Comparison of ENCODE assay signal across 8 cellular contexts in genomic region chr15:78571382-78571781, GRCh38. TPM values are rescaled to one million over a fixed set of nuclear protein-coding genes. Genes with fewer than 3 reads are reported as not detected.
"Had no signal": no experiment of that assay in that cellular context is flagged by ENCODE, and none has a peak within 500 bp of the region (broad histone marks: within the 10 kb centered on the region; RNA-seq: fewer than 3 reads in every experiment).

No MANE protein-coding gene starts in this region.

- ATAC-seq: HCT116, K562 had no signal

- H3K4me3 Mint-ChIP-seq: HFFc6 had no signal

- H3K4me3 ChIP-seq: GM23248, HAP-1, K562 had no signal

- H3K27ac ChIP-seq: GM23248 had no signal

- H2AFZ ChIP-seq: GM23248 had no signal

- DNase-seq: GM23248, GOT3, HFFc6, IMR-90 had no signal

- H3K9me3 Mint-ChIP-seq: HFFc6 had no signal

- H3K9me3 ChIP-seq: HAP-1 had no signal

- H3K36me3 ChIP-seq: HAP-1 had no signal

- H3K27ac Mint-ChIP-seq: HFFc6 had no signal

- H3K9ac ChIP-seq: GM23248 had no signal

RNA-seq across cellular contexts. Expression of gene CHRNA3, which starts 49.4 kb away (rescaled TPM):
- total RNA-seq: GM23248, HFFc6, HT-29, IMR-90, K562 had no signal
- polyA plus RNA-seq: GM23248, IMR-90 had no signal
